Comparison of ENCODE assay signal across 18 cellular contexts in the genomic region with DNA sequence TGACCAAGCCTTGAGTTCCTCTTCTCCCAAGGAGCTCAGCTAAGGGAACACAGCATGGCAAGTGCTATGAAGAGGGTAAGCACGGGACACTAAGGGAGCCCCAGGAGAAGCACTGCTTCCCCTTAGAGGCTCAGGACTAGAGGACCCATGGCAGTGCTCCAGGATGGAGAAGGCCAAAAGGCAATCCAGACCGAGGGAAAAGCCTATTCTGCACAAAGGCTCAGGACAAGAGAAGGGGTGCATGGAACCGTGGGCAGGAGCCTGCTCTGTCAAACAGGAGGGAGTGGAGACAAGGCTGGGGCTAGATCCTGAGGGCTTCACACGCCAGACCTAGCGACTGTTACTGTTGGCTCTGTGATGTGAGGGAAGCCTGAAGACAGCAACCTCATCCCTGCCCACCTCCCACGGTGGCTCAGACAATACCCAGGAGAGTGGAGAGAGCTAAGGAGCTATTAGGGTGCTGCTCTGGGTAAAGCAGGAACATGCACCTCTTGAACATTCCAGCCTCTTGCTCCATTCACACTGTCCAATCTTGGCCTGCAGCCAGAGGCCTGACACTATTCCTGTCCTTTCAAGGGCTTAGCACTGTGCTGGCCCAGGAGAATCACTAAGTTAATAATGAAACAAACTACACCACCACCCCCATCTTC. TPM values are rescaled to one million over a fixed set of nuclear protein-coding genes. Genes with fewer than 3 reads are reported as not detected.
A peak's percentile ranks its signal among the peaks of the same experiment; 100 is the strongest.
DNase-seq lines count a peak whose midpoint lies in the region; ATAC-seq and TF ChIP-seq lines count a peak whose summit lies in the region.
"Had no signal": no experiment of that assay in that cellular context is flagged by ENCODE, and none has a peak within 500 bp of the region (broad histone marks: within the 10 kb centered on the region; RNA-seq: fewer than 3 reads in every experiment).

No MANE protein-coding gene starts in this region.

- H3K9me3 Mint-ChIP-seq in CD4-positive, alpha-beta T cell: no peaks in the 10 kb centered on the region
- H3K9me3 Mint-ChIP-seq in nephron (no peaks in the 10 kb centered on the region), chondrocyte (ENCODE audit: low read depth) (no peaks in the 10 kb centered on the region)

- H3K27ac ChIP-seq in CD4-positive, alpha-beta T cell (ENCODE audit: low read depth, low read length): no peak overlapping the region
- no peak overlapping the region for H3K27ac ChIP-seq in foreskin keratinocyte
- H3K27ac ChIP-seq: ascending aorta, neutrophil, uterus, WERI-Rb-1 had no signal

- intact Hi-C loops in CD4-positive, alpha-beta T cell (cut with DNase I, micrococcal nuclease): loop anchor here in 1 of 2 experiments (2.0 kb wide), 1 partner anchor 130 kb away; no protein-coding TSS in a partner anchor
- intact Hi-C loops in Right ventricle myocardium superior (cut with DNase I): no loop called here

- no peak for ATAC-seq in CD4-positive, alpha-beta T cell (ENCODE audit: poor library complexity)
- ATAC-seq in T-helper 17 cell (no peak), Right ventricle myocardium superior (ENCODE audit: poor library complexity) (peak; percentile 91), HG03175 (IDR thresholded peaks at IDR 0.05; ENCODE audit: unreplicated experiment) (no peak), foreskin keratinocyte (no peak)

- DNase-seq in CD4-positive, alpha-beta T cell: peak in 1 of 10 experiments; percentile 5
- DNase-seq in T-helper 17 cell (no peak), Right ventricle myocardium superior (peak; percentile 84), chondrocyte (ENCODE audit: low spot score) (no peak), foreskin keratinocyte (no peak)
- no peak for DNase-seq in stimulated activated CD4-positive, alpha-beta T cell treated with anti-CD3 and anti-CD28 coated beads, Interleukin-15, amount 100 ng/mL, for 24 hours
- DNase-seq: effector memory CD4-positive, alpha-beta T cell; NCI-H446 treated with DMSO at 0.1 percent for 48 hours; stimulated activated naive CD4-positive, alpha-beta T cell had no signal

- H3K27ac Mint-ChIP-seq in CD4-positive, alpha-beta T cell: peak overlapping the region; percentile 69
- H3K27ac Mint-ChIP-seq in T-helper 17 cell (peak overlapping the region; percentile 88), nephron (peak overlapping the region; percentile 54 to 85 (median 80)), chondrocyte (ENCODE audit: unreplicated experiment) (no peak overlapping the region)

- POLR2A ChIA-PET in CD4-positive, alpha-beta T cell (lab: Charles Lee): interaction anchor here (0.6 to 0.7 kb wide), 2 partner anchors 17 to 31 kb away, joined by 3 to 5 read pairs; partner anchors contain the start of genes DDX24 and IFI27L1

- H3K9me3 ChIP-seq in CD4-positive, alpha-beta T cell (ENCODE audit: control insufficient read depth, low read length): no peaks in the 10 kb centered on the region
- H3K9me3 ChIP-seq in T-helper 17 cell (ENCODE audit: control insufficient read depth, low read length, poor library complexity, severe bottlenecking): no peaks in the 10 kb centered on the region
- H3K9me3 ChIP-seq: ascending aorta, BE2C, neutrophil, uterus had no signal

- CTCF ChIA-PET in CD4-positive, alpha-beta T cell (lab: Charles Lee): no interaction called here

- H3K27me3 ChIP-seq in CD4-positive, alpha-beta T cell (ENCODE audit: control insufficient read depth, insufficient read depth, low read length): no peaks in the 10 kb centered on the region
- no peaks in the 10 kb centered on the region for H3K27me3 ChIP-seq in foreskin keratinocyte
- H3K27me3 ChIP-seq: ascending aorta, BE2C, neutrophil, uterus had no signal

- peak overlapping the region; percentile 30 for H3K4me3 Mint-ChIP-seq in CD4-positive, alpha-beta T cell
- H3K4me3 Mint-ChIP-seq in T-helper 17 cell: peak overlapping the region; percentile 49
- no peak overlapping the region for H3K4me3 Mint-ChIP-seq in nephron
- no peak overlapping the region for H3K4me3 Mint-ChIP-seq in chondrocyte (ENCODE audit: unreplicated experiment)

- no peaks in the 10 kb centered on the region for H3K27me3 Mint-ChIP-seq in CD4-positive, alpha-beta T cell
- H3K27me3 Mint-ChIP-seq in T-helper 17 cell: no peaks in the 10 kb centered on the region
- H3K27me3 Mint-ChIP-seq in nephron (ENCODE audit: low read depth): no peaks in the 10 kb centered on the region
- H3K27me3 Mint-ChIP-seq in chondrocyte (ENCODE audit: low read depth): no peaks in the 10 kb centered on the region

- peaks cover 16% of the 10 kb centered on the region for H3K4me1 Mint-ChIP-seq in CD4-positive, alpha-beta T cell (ENCODE audit: low read depth)
- H3K4me1 Mint-ChIP-seq in T-helper 17 cell: peaks cover 15% of the 10 kb centered on the region
- H3K4me1 Mint-ChIP-seq in nephron: peaks cover 24% of the 10 kb centered on the region
- no peaks in the 10 kb centered on the region for H3K4me1 Mint-ChIP-seq in chondrocyte (ENCODE audit: low read depth)

- no peaks in the 10 kb centered on the region for H3K4me1 ChIP-seq in foreskin keratinocyte
- H3K4me1 ChIP-seq: ascending aorta, uterus had no signal

- no peak for TF ChIP-seq CTCF in CD4-positive, alpha-beta T cell (IDR thresholded peaks at IDR 0.05)
- TF ChIP-seq CTCF in nephron (IDR thresholded peaks at IDR 0.05; ENCODE audit: unreplicated experiment in 3 of 3) (no peak), chondrocyte (IDR thresholded peaks at IDR 0.05) (no peak), foreskin keratinocyte (conservative IDR thresholded peaks at IDR 0.05) (no peak)

- peaks cover 98% of the 10 kb centered on the region for H3K36me3 Mint-ChIP-seq in CD4-positive, alpha-beta T cell (ENCODE audit: low read depth)
- H3K36me3 Mint-ChIP-seq in T-helper 17 cell (ENCODE audit: low read depth): peaks cover 7% of the 10 kb centered on the region
- peaks cover 72% of the 10 kb centered on the region for H3K36me3 Mint-ChIP-seq in nephron (ENCODE audit: low read depth)
- H3K36me3 Mint-ChIP-seq in chondrocyte (ENCODE audit: low read depth): peaks cover 38% of the 10 kb centered on the region

RNA-seq across cellular contexts. Expression of gene OTUB2, which starts 24.2 kb away (rescaled TPM):
- total RNA-seq in CD4-positive, alpha-beta T cell: not detected
- total RNA-seq in T-helper 17 cell (under 1 TPM; 0.12 to 0.37 TPM), Right ventricle myocardium superior (0.56 TPM), chondrocyte (0.99 to 2.1 TPM (median 1.9 TPM) in 3 replicates), foreskin keratinocyte (3.0 and 3.6 TPM in 2 replicates)
- polyA plus RNA-seq in foreskin keratinocyte: 1.8 and 1.9 TPM in 2 replicates

RNA-seq across cellular contexts. Expression of gene DDX24, which starts 30.6 kb away (rescaled TPM):
- total RNA-seq in CD4-positive, alpha-beta T cell: 100 to 1,000 TPM; 678 to 711 TPM
- total RNA-seq in T-helper 17 cell (100 to 1,000 TPM; 478 to 531 TPM), Right ventricle myocardium superior (181 TPM), chondrocyte (136 to 151 TPM (median 149 TPM) in 3 replicates), foreskin keratinocyte (157 and 163 TPM in 2 replicates)
- polyA plus RNA-seq in foreskin keratinocyte: 96.2 and 107 TPM in 2 replicates

RNA-seq across cellular contexts. Expression of gene IFI27L1, which starts 30.8 kb away (rescaled TPM):
- total RNA-seq in CD4-positive, alpha-beta T cell: 10 to 100 TPM; 14.1 to 14.3 TPM
- total RNA-seq in T-helper 17 cell (10 to 100 TPM in 1 of 2 donors, 1 to 10 TPM in 1; 9.3 to 12.1 TPM), Right ventricle myocardium superior (11.6 TPM), chondrocyte (33.0 to 35.0 TPM (median 33.6 TPM) in 3 replicates), foreskin keratinocyte (23.6 and 25.3 TPM in 2 replicates)
- 32.3 and 38.1 TPM in 2 replicates for polyA plus RNA-seq in foreskin keratinocyte
- total RNA-seq: ascending aorta had no signal

RNA-seq across cellular contexts. Expression of gene CCDC197, which starts 53.3 kb away (rescaled TPM):
- not detected for total RNA-seq in CD4-positive, alpha-beta T cell
- not detected for total RNA-seq in T-helper 17 cell
- total RNA-seq in Right ventricle myocardium superior: 1.3 TPM
- total RNA-seq in chondrocyte: not detected in 3 replicates
- not detected in 2 replicates for total RNA-seq in foreskin keratinocyte
- polyA plus RNA-seq in foreskin keratinocyte: not detected in 2 replicates
- total RNA-seq: ascending aorta, fibroblast of villous mesenchyme, HT1080, uterus had no signal

Comparison
In these comparisons a context has a peak if more than half of its experiments do, and no peak if none do; other contexts are left out.
1. H3K4me3 Mint-ChIP-seq: peak in CD4-positive, alpha-beta T cell (single experiment) and T-helper 17 cell (single experiment); none in nephron (0 of 3) and chondrocyte (single experiment).